28 cellular contexts compared by ENCODE assay signal in genomic region chr2:32701806-32702205, GRCh38.
"Had no signal": no experiment of that assay in that cellular context is flagged by ENCODE, and none has a peak within 500 bp of the region (broad histone marks: within the 10 kb centered on the region; RNA-seq: fewer than 3 reads in every experiment).

No MANE protein-coding gene starts in this region.

- H3K27ac ChIP-seq: breast epithelium, gastroesophageal sphincter, hepatocyte, pancreas, psoas muscle, tibial artery had no signal

- H2AFZ ChIP-seq: hepatocyte had no signal

- FAIRE-seq: endothelial cell of umbilical vein, pancreas had no signal

- H3K27me3 ChIP-seq: breast epithelium, gastroesophageal sphincter, hepatocyte, pancreas, right atrium auricular region, tibial artery had no signal

- H3K36me3 ChIP-seq: right atrium auricular region had no signal

- H3K4me2 ChIP-seq: hepatocyte, smooth muscle cell had no signal

- H3K79me2 ChIP-seq: hepatocyte had no signal

- H3K9me3 ChIP-seq: breast epithelium, gastroesophageal sphincter, pancreas, psoas muscle, right atrium auricular region, tibial artery had no signal

- H3K4me1 ChIP-seq: breast epithelium, gastroesophageal sphincter, pancreas, psoas muscle had no signal

- DNase-seq: activated CD4-positive, alpha-beta T cell treated with anti-CD3 and anti-CD28 coated beads, Interleukin-2, amount 50 U/mL, for 1 hour; activated CD4-positive, CD25-positive, alpha-beta regulatory T cell treated with anti-CD3 and anti-CD28 coated beads, Interleukin-2, amount 50 U/mL, for 72 hours; activated CD8-positive, alpha-beta memory T cell treated with anti-CD3 and anti-CD28 coated beads, Interleukin-2, amount 50 U/mL, for 4 hours; activated gamma-delta T cell treated with Interleukin-2 at 50 U/mL for 16 hours; activated T-cell treated with anti-CD3 and anti-CD28 coated beads, Interleukin-2, amount 50 U/mL, for 1 hour; central memory CD4-positive, alpha-beta T cell; islet precursor cell; midbrain; naive thymus-derived CD4-positive, alpha-beta T cell; nucleus accumbens; pancreas; psoas muscle; stimulated activated CD4-positive, alpha-beta T cell treated with anti-CD3 and anti-CD28 coated beads, Interleukin-1b, Interleukin-23, amount 100 ng/mL, for 48 hours; stimulated activated CD4-positive, alpha-beta T cell treated with anti-CD3 and anti-CD28 coated beads, Interleukin-4, amount 100 ng/mL, for 4 hours; stimulated activated CD8-positive, alpha-beta memory T cell treated with anti-CD3 and anti-CD28 coated beads, Interleukin-4, amount 100 ng/mL, for 48 hours; stimulated activated naive CD8-positive, alpha-beta T cell treated with anti-CD3 and anti-CD28 coated beads, Interleukin-15, amount 100 ng/mL, for 72 hours; substantia nigra; T1000; tibial artery had no signal

- ATAC-seq: activated naive CD4-positive, alpha-beta T cell treated with anti-CD3 and anti-CD28 coated beads, Interleukin-2, amount 50 U/mL, for 72 hours; activated T-helper 17 cell treated with anti-CD3 and anti-CD28 coated beads, Interleukin-2, amount 50 U/mL, for 72 hours; gastroesophageal sphincter; naive thymus-derived CD4-positive, alpha-beta T cell; pancreas; psoas muscle; stimulated activated memory B cell treated with anti-CD40 and anti-IgM and Interleukin-4, amounts not matched to agents 10 μg/mL and 1 μg/mL and 100 μg/mL, for 72 hours; stimulated activated naive CD8-positive, alpha-beta T cell treated with anti-CD3 and anti-CD28 coated beads, Interleukin-15, amount 100 ng/mL, for 72 hours had no signal

- H3K4me3 ChIP-seq: breast epithelium, gastroesophageal sphincter, hepatocyte, pancreas, psoas muscle, right atrium auricular region, smooth muscle cell, tibial artery had no signal
